20 cellular contexts compared by ENCODE assay signal in the genomic region with DNA sequence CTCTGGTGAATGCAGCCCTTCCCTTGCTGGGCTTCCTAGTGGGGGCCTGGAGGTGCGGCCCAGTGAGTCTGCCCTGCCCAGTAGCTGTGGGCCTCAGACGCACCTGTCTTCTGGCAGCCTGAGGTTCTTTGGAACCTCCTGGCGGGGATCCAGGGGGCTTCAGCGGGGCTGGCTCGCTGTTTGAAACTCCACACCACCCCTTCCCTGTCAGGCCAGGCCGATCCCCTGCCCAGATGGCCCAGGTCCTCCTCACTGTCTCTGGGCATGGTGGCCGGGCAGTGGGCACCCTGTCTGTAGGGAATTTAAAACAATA. TPM values are rescaled to one million over a fixed set of nuclear protein-coding genes. Genes with fewer than 3 reads are reported as not detected.
DNase-seq lines count a peak whose midpoint lies in the region; ATAC-seq and TF ChIP-seq lines count a peak whose summit lies in the region.
"Had no signal": no experiment of that assay in that cellular context is flagged by ENCODE, and none has a peak within 500 bp of the region (broad histone marks: within the 10 kb centered on the region; RNA-seq: fewer than 3 reads in every experiment).

No MANE protein-coding gene starts in this region.

- H3K4me3 ChIP-seq in SK-N-SH (ENCODE audit: low read depth in 2 of 2, low read length in 1 of 2) = no peak overlapping the region
- no peak overlapping the region for H3K4me3 ChIP-seq in right atrium auricular region
- H3K4me3 ChIP-seq in left ventricle myocardium inferior = no peak overlapping the region
- H3K4me3 ChIP-seq in neuronal stem cell (ENCODE audit: low read length in 2 of 2) = peak overlapping the region in 1 of 2 donors; percentile 30
- H3K4me3 ChIP-seq: BLaER1 treated with 17β-estradiol and CSF1 and Interleukin-3, amounts not matched to agents 10 nM and 100 nM; Peyer's patch had no signal

- H3K9ac ChIP-seq in SK-N-SH (no peak overlapping the region), neuronal stem cell (ENCODE audit: low read depth, low read length, poor library complexity) (no peak overlapping the region)
- H3K9ac ChIP-seq: BLaER1 treated with 17β-estradiol and CSF1 and Interleukin-3, amounts not matched to agents 10 nM and 100 nM had no signal

- H3K4ac ChIP-seq in neuronal stem cell (ENCODE audit: low read length) = no peak overlapping the region

- peak; percentile 27 for DNase-seq in SK-N-SH
- DNase-seq in right atrium auricular region (ENCODE audit: low spot score) = peak; percentile 26
- no peak for DNase-seq in left ventricle myocardium inferior
- DNase-seq in neuronal stem cell (ENCODE audit: low spot score) = no peak
- DNase-seq in NCI-H524 (lab: John Stamatoyannopoulos, UW) = no peak
- no peak for DNase-seq in NK-92 (lab: John Stamatoyannopoulos, UW; ENCODE audit: unreplicated experiment)
- DNase-seq in HK-2 (ENCODE audit: unreplicated experiment) = no peak
- DNase-seq: Karpas-422, MM.1S, NCI-H1105 treated with DMSO at 0.1 percent for 48 hours, NCI-H187 treated with DMSO at 0.1 percent for 48 hours, NCI-H2171, NCI-H446 treated with DMSO at 0.1 percent for 48 hours, NCI-H774, SIG-M5 had no signal

- no peaks in the 10 kb centered on the region for H3K79me2 ChIP-seq in SK-N-SH (ENCODE audit: insufficient read depth)

- H3K14ac ChIP-seq in neuronal stem cell (ENCODE audit: low read length) = no peak overlapping the region

- H4K8ac ChIP-seq in neuronal stem cell (ENCODE audit: low read depth, low read length) = no peak overlapping the region

- no peak overlapping the region for H3K18ac ChIP-seq in neuronal stem cell (ENCODE audit: low read length)

- H3K27ac ChIP-seq in SK-N-SH (ENCODE audit: low read depth in 2 of 2, low read length in 1 of 2) (no peak overlapping the region), right atrium auricular region (no peak overlapping the region), left ventricle myocardium inferior (replicated peaks) (no peak overlapping the region), neuronal stem cell (replicated peaks; ENCODE audit: low read length) (no peak overlapping the region)
- H3K27ac ChIP-seq: 22Rv1; BLaER1 treated with 17β-estradiol and CSF1 and Interleukin-3, amounts not matched to agents 10 nM and 100 nM; Peyer's patch had no signal

- CTCF ChIA-PET in SK-N-SH (lab: Yijun Ruan, JAX) = interaction anchor here (1.5 kb wide), 2 partner anchors 8 to 117 kb away, joined by 3 to 4 read pairs; no protein-coding TSS in a partner anchor

- H2BK5ac ChIP-seq in neuronal stem cell (ENCODE audit: low read length) = no peak overlapping the region

- peak overlapping the region; percentile 5 for H2AK5ac ChIP-seq in neuronal stem cell (ENCODE audit: low read depth, low read length)

- H3K27me3 ChIP-seq in SK-N-SH (ENCODE audit: insufficient read depth) (peaks cover 84% of the 10 kb centered on the region), right atrium auricular region (peaks cover 4 to 26% of the 10 kb centered on the region in 2 donors), left ventricle myocardium inferior (ENCODE audit: low read depth) (peaks cover 97% of the 10 kb centered on the region), neuronal stem cell (ENCODE audit: control insufficient read depth in 3 of 3, insufficient read depth in 3 of 3, low read depth in 1 of 3, low read length in 3 of 3) (peaks cover 16 to 52% (median 29%) of the 10 kb centered on the region in 3 experiments)

- WGBS in SK-N-SH (ENCODE audit: low lambda C conversion rate) = 17% methylated on average over 2 of the region's 7 CpGs
- no CpG with 5 or more reads among the region's 7 CpGs for WGBS in neuronal stem cell (ENCODE audit: extremely low coverage in 2 of 2, insufficient read length in 2 of 2, insufficient replicate concordance in 1 of 2), 2 donors

- TF ChIP-seq CTCF in SK-N-SH (IDR thresholded peaks at IDR 0.05) = no peak
- TF ChIP-seq CTCF in right atrium auricular region (IDR thresholded peaks at IDR 0.05) = no peak
- no peak for TF ChIP-seq CTCF in left ventricle myocardium inferior (IDR thresholded peaks at IDR 0.05; ENCODE audit: borderline replicate concordance)

- H3K4me2 ChIP-seq in SK-N-SH = no peak overlapping the region
- H3K4me2 ChIP-seq in neuronal stem cell (ENCODE audit: insufficient read depth, low read length, poor library complexity, severe bottlenecking) = no peak overlapping the region
- H3K4me2 ChIP-seq: BLaER1 treated with 17β-estradiol and CSF1 and Interleukin-3, amounts not matched to agents 10 nM and 100 nM had no signal

- TF ChIP-seq RAD21 in SK-N-SH (IDR thresholded peaks at IDR 0.05; ENCODE audit: low read length) = no peak

- intact Hi-C loops in left ventricle myocardium inferior (cut with micrococcal nuclease) = no loop called here

- no peaks in the 10 kb centered on the region for H3K4me1 ChIP-seq in SK-N-SH (ENCODE audit: control insufficient read depth in 1 of 2, insufficient read depth in 2 of 2, low read depth in 1 of 2, low read length in 1 of 2)
- no peaks in the 10 kb centered on the region for H3K4me1 ChIP-seq in right atrium auricular region
- H3K4me1 ChIP-seq in left ventricle myocardium inferior = no peaks in the 10 kb centered on the region
- H3K4me1 ChIP-seq in neuronal stem cell (ENCODE audit: control insufficient read depth in 2 of 2, insufficient read depth in 1 of 2, low read depth in 1 of 2, low read length in 2 of 2) = no peaks in the 10 kb centered on the region
- H3K4me1 ChIP-seq: BLaER1 treated with 17β-estradiol and CSF1 and Interleukin-3, amounts not matched to agents 10 nM and 100 nM; Peyer's patch had no signal

- no peak overlapping the region for H2BK12ac ChIP-seq in neuronal stem cell (ENCODE audit: low read length)

- H2AFZ ChIP-seq in SK-N-SH (ENCODE audit: low read depth) (no peak overlapping the region), neuronal stem cell (ENCODE audit: low read length) (no peak overlapping the region)

- no peak overlapping the region for H2BK15ac ChIP-seq in neuronal stem cell (ENCODE audit: low read length)

- H3K9me2 ChIP-seq in SK-N-SH = no peaks in the 10 kb centered on the region

- H3K36me3 ChIP-seq in SK-N-SH (replicated peaks in 1 of 2; ENCODE audit: control insufficient read depth in 1 of 2, insufficient read depth in 2 of 2, low read length in 1 of 2) (no peaks in the 10 kb centered on the region), right atrium auricular region (no peaks in the 10 kb centered on the region), left ventricle myocardium inferior (no peaks in the 10 kb centered on the region), neuronal stem cell (replicated peaks in 1 of 2; ENCODE audit: control insufficient read depth in 2 of 2, insufficient read depth in 2 of 2, low read length in 2 of 2) (no peaks in the 10 kb centered on the region)
- H3K36me3 ChIP-seq: BLaER1 treated with 17β-estradiol and CSF1 and Interleukin-3, amounts not matched to agents 10 nM and 100 nM; Peyer's patch had no signal

- H3K23ac ChIP-seq in neuronal stem cell (ENCODE audit: low read depth, low read length, poor library complexity) = no peak overlapping the region

- no peak for ATAC-seq in SK-N-SH treated with all-trans-retinoic acid at 6 μM for 48 hours

- no peaks in the 10 kb centered on the region for H4K20me1 ChIP-seq in SK-N-SH (ENCODE audit: insufficient read depth)

- no peaks in the 10 kb centered on the region for H3F3A ChIP-seq in SK-N-SH (replicated peaks; ENCODE audit: insufficient read depth)

- POLR2A ChIA-PET in SK-N-SH (lab: Yijun Ruan, JAX) = no interaction called here

- no peak overlapping the region for H4K91ac ChIP-seq in neuronal stem cell (ENCODE audit: low read depth, low read length, poor library complexity)

- no peaks in the 10 kb centered on the region for H3K79me1 ChIP-seq in neuronal stem cell (ENCODE audit: low read depth, low read length)

- H3K9me3 ChIP-seq in SK-N-SH (no peaks in the 10 kb centered on the region), right atrium auricular region (no peaks in the 10 kb centered on the region), left ventricle myocardium inferior (replicated peaks) (no peaks in the 10 kb centered on the region), neuronal stem cell (replicated peaks in 1 of 2; ENCODE audit: control insufficient read depth in 2 of 2, insufficient read depth in 1 of 2, low read depth in 1 of 2, low read length in 2 of 2) (peaks cover 0 to 6% of the 10 kb centered on the region in 2 donors)
- H3K9me3 ChIP-seq: Peyer's patch had no signal

- TF ChIP-seq EP300 in SK-N-SH (IDR thresholded peaks at IDR 0.05; ENCODE audit: borderline replicate concordance in 1 of 2, low read depth in 1 of 2, low read length in 1 of 2) = no peak

- H2BK120ac ChIP-seq in neuronal stem cell (ENCODE audit: low read depth, low read length) = no peak overlapping the region

TF ChIP-seq in SK-N-SH, 30 proteins besides CTCF, POLR2A, EP300 and RAD21 (continues in another document):
- no peak for TF ChIP-seq CHD2 (IDR thresholded peaks at IDR 0.05; ENCODE audit: low read length, partially characterized antibody)
- no peak for TF ChIP-seq SMC3 (IDR thresholded peaks at IDR 0.05; ENCODE audit: low read depth, low read length)
- no peak for TF ChIP-seq YY1 (IDR thresholded peaks at IDR 0.05; ENCODE audit: low read depth)
- TF ChIP-seq USF1 (IDR thresholded peaks at IDR 0.05; ENCODE audit: borderline replicate concordance, low read depth) = no peak

TF ChIP-seq in SK-N-SH treated with all-trans-retinoic acid at 6 μM for 48 hours, 23 proteins besides CTCF, POLR2A, EP300 and RAD21 (continues in another document):
- TF ChIP-seq ZNF565 (CRISPR knock-in tag; conservative IDR thresholded peaks at IDR 0.05; ENCODE audit: low read depth) (no peak), SNAI2 (CRISPR knock-in tag; IDR thresholded peaks at IDR 0.05) (no peak), CSDC2 (CRISPR knock-in tag; IDR thresholded peaks at IDR 0.05) (no peak), ESRRG (CRISPR knock-in tag; IDR thresholded peaks at IDR 0.05) (no peak), ZNF8 (CRISPR knock-in tag; IDR thresholded peaks at IDR 0.05) (no peak), GLIS3 (CRISPR knock-in tag; IDR thresholded peaks at IDR 0.05) (no peak), RARB (CRISPR knock-in tag; IDR thresholded peaks at IDR 0.05) (no peak)

RNA-seq across cellular contexts. Expression of gene NKX1-1, which starts 10.7 kb away (rescaled TPM):
- polyA plus RNA-seq in SK-N-SH (2012; rRNA removed) = not detected in 2 replicates
- polyA plus RNA-seq in SK-N-SH (2012; cell fraction: cytosol; rRNA removed) = not detected in 2 replicates
- not detected in 2 replicates for polyA plus RNA-seq in SK-N-SH (2012; cell fraction: nucleus; rRNA removed)
- total RNA-seq in right atrium auricular region (not detected), left ventricle myocardium inferior (not detected)
- polyA plus RNA-seq in neuronal stem cell (2013, experiment 1 of 2) = not detected
- polyA plus RNA-seq in neuronal stem cell (2013, experiment 2 of 2) = not detected
- total RNA-seq: H4, Peyer's patch had no signal

Comparison
In these comparisons a context has a peak if more than half of its experiments do, and no peak if none do; other contexts are left out.
1. DNase-seq: peak in SK-N-SH (single experiment) and right atrium auricular region (single experiment); none in left ventricle myocardium inferior (single experiment), neuronal stem cell (single experiment), NCI-H524 (0 of 2), NK-92 (single experiment) and HK-2 (single experiment).